Comparison of ENCODE assay signal across 9 cellular contexts in the genomic region with DNA sequence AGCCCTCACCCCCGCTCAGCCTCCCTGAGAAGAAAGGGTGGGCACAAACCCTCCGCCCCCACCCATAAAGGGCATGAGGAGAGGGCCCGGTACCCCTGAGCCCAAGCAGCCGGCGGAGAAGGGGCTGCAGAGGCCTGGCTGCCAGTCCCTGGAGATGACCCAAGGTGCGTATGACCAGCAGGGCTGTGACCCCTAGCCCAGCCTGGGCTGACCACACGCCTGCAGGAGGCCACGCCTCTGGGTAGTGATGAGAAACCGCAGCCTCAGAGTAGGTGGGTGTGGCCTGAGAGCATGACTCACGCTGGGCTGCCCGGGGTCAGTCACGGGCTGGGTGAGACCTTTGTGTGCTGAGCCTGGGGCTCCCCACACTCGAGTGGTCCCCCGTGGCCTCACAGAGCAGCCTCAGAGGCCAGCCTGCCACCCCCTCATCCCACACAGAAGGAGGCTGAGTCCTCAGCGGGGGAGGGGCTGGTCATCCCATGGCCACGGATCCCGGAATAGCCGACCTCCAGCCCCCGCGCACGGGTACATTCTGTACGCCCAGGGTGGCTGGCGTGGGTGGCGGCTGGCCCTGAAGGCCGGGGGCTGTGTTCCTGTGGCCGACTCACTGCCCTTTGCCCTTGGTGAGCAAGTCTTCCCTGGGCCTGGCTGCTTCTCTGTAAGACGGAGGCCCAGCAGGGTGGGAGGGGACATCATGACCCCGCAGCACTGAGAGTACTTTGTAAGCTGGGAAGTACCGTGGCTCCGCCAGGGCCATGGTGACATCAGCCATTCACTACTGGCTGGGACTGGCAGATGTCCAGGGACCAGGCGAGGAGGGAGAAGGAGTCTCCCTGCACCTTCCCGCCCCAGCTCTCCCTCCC.
A peak's percentile ranks its signal among the peaks of the same experiment; 100 is the strongest.
DNase-seq lines count a peak whose midpoint lies in the region; ATAC-seq, FAIRE-seq and TF ChIP-seq lines count a peak whose summit lies in the region.
"Had no signal": no experiment of that assay in that cellular context is flagged by ENCODE, and none has a peak within 500 bp of the region (broad histone marks: within the 10 kb centered on the region; RNA-seq: fewer than 3 reads in every experiment).

No MANE protein-coding gene starts in this region.

- no peak overlapping the region for H4K91ac ChIP-seq in H1 (replicated peaks; ENCODE audit: insufficient read length, low read length)

- H2BK120ac ChIP-seq in H1 (replicated peaks; ENCODE audit: low read depth, low read length), result no peak overlapping the region

- H3K18ac ChIP-seq in H1 (ENCODE audit: extremely low read depth, low read length), result no peak overlapping the region; the same call in 1 of the 2 replicates

- H2AK5ac ChIP-seq in H1 (ENCODE audit: low read depth, low read length), result no peak overlapping the region

- WGBS in H1 (ENCODE audit: extremely low coverage in 1 of 2, insufficient coverage in 1 of 2, insufficient read length in 1 of 2, insufficient replicate concordance in 2 of 2, low coverage in 1 of 2, low lambda C conversion rate in 2 of 2, missing lambda C conversion rate in 1 of 2), 2 experiments, result 86% methylated on average over 25 of the region's 32 CpGs; no CpG with 5 or more reads in 1 of the 2 experiments
- 10% methylated on average over 6 of the region's 32 CpGs for WGBS in suprapubic skin

- H3K79me2 ChIP-seq in H1 (ENCODE audit: control insufficient read depth in 1 of 2, insufficient read depth in 2 of 2, low read length in 2 of 2), result no peaks in the 10 kb centered on the region

- no peak overlapping the region for H2BK15ac ChIP-seq in H1 (ENCODE audit: low read length)

- TF ChIP-seq CTCF in H1 (IDR thresholded peaks at IDR 0.05; ENCODE audit: control extremely low read depth in 1 of 3, insufficient read depth in 1 of 3, low read depth in 1 of 3, low read length in 3 of 3) (no peak), suprapubic skin (IDR thresholded peaks at IDR 0.05) (no peak), GM20000 (IDR thresholded peaks at IDR 0.05; ENCODE audit: extremely low read depth, missing control alignments) (no peak)

- TF ChIP-seq POLR2A in H1 (IDR thresholded peaks at IDR 0.05; ENCODE audit: control extremely low read depth in 1 of 2, low read depth in 2 of 2, low read length in 2 of 2) (no peak), suprapubic skin (IDR thresholded peaks at IDR 0.05) (no peak)

- H3K27me3 ChIP-seq in H1 (replicated peaks in 1 of 4; ENCODE audit: control insufficient read depth in 3 of 4, extremely low read depth in 1 of 4, insufficient read depth in 3 of 4, low read length in 3 of 4) (no peaks in the 10 kb centered on the region; a peak in 2 of 7 replicates), suprapubic skin (peaks cover 4% of the 10 kb centered on the region)

- H3K4me3 ChIP-seq in H1 (ENCODE audit: extremely low read depth in 1 of 4, insufficient read depth in 2 of 4, low read depth in 3 of 4, low read length in 4 of 4) (no peak overlapping the region), suprapubic skin (no peak overlapping the region)

- no peak overlapping the region for H3K4me2 ChIP-seq in H1 (ENCODE audit: insufficient read depth in 1 of 2, low read depth in 2 of 2, low read length in 2 of 2)

- peaks cover 0 to 4% (median 0%) of the 10 kb centered on the region in 9 donors for H3K9me3 Mint-ChIP-seq in naive thymus-derived CD8-positive, alpha-beta T cell
- H3K9me3 Mint-ChIP-seq: CD8-positive, alpha-beta T cell had no signal

- no peak overlapping the region for H3K27ac ChIP-seq in H1 (ENCODE audit: low read depth, low read length)
- peak overlapping the region; percentile 76 for H3K27ac ChIP-seq in suprapubic skin

- TF ChIP-seq EP300 in H1 (IDR thresholded peaks at IDR 0.05; ENCODE audit: borderline replicate concordance in 1 of 2, low read depth in 2 of 2, low read length in 2 of 2), result no peak
- TF ChIP-seq EP300 in suprapubic skin (IDR thresholded peaks at IDR 0.05), result peak; percentile 43

- no peak for ATAC-seq in naive thymus-derived CD8-positive, alpha-beta T cell
- ATAC-seq: CD8-positive, alpha-beta T cell had no signal

- DNase-seq in NCI-H82 (lab: John Stamatoyannopoulos, UW), result peak; percentile 23
- DNase-seq in NCI-H82 treated with DMSO at 0.1 percent for 48 hours (lab: John Stamatoyannopoulos, UW; ENCODE audit: unreplicated experiment), result no peak
- DNase-seq in RKO (ENCODE audit: low spot score), result peak; percentile 88
- DNase-seq in H1 (ENCODE audit: low read depth in 1 of 2, low spot score in 2 of 2), result no peak
- DNase-seq in medulla oblongata (ENCODE audit: extremely low spot score), result peak; percentile 97
- peak; percentile 84 to 90 for DNase-seq in suprapubic skin (ENCODE audit: low spot score in 2 of 2)
- DNase-seq in naive thymus-derived CD8-positive, alpha-beta T cell, result no peak
- DNase-seq in GM20000 (ENCODE audit: low spot score), result no peak

- no peaks in the 10 kb centered on the region for H3K79me1 ChIP-seq in H1 (ENCODE audit: low read depth, low read length)

- no peaks in the 10 kb centered on the region for H4K20me1 ChIP-seq in H1 (replicated peaks in 1 of 2; ENCODE audit: control insufficient read depth in 1 of 2, insufficient read depth in 2 of 2, low read length in 2 of 2)

- peaks cover 6 to 58% (median 16%) of the 10 kb centered on the region in 5 donors for H3K27me3 Mint-ChIP-seq in naive thymus-derived CD8-positive, alpha-beta T cell

- no peaks in the 10 kb centered on the region for H3K23me2 ChIP-seq in H1 (ENCODE audit: low read depth, low read length)

- H3K56ac ChIP-seq in H1 (replicated peaks; ENCODE audit: insufficient read length, low read depth, low read length), result no peak overlapping the region

- no peak overlapping the region for H2BK20ac ChIP-seq in H1 (ENCODE audit: low read length)

- H3K36me3 ChIP-seq in H1 (ENCODE audit: control insufficient read depth in 2 of 4, insufficient read depth in 4 of 4, low read length in 3 of 4) (no peaks in the 10 kb centered on the region), suprapubic skin (no peaks in the 10 kb centered on the region)

- POLR2A ChIA-PET in H1 (lab: Charles Lee; ENCODE audit: partially characterized antibody), result no interaction called here
- POLR2A ChIA-PET in naive thymus-derived CD8-positive, alpha-beta T cell (lab: Charles Lee), result no interaction called here

- H3K9ac ChIP-seq in H1 (replicated peaks in 1 of 4; ENCODE audit: extremely low read depth in 1 of 4, low read depth in 3 of 4, low read length in 3 of 4), result no peak overlapping the region

- H3K14ac ChIP-seq in H1 (ENCODE audit: insufficient read length), result no peak overlapping the region

- no peaks in the 10 kb centered on the region for H3K4me1 Mint-ChIP-seq in naive thymus-derived CD8-positive, alpha-beta T cell

- H2AFZ ChIP-seq in H1 (ENCODE audit: low read length), result no peak overlapping the region; the same call in 1 of the 2 replicates

- H2BK5ac ChIP-seq in H1 (ENCODE audit: low read depth, low read length), result no peak overlapping the region

- H3K23ac ChIP-seq in H1 (ENCODE audit: insufficient read length), result no peak overlapping the region

- no peak overlapping the region for H3K27ac Mint-ChIP-seq in naive thymus-derived CD8-positive, alpha-beta T cell
- H3K27ac Mint-ChIP-seq: CD8-positive, alpha-beta T cell had no signal

- FAIRE-seq in H1 (lab: Jason Lieb, UNC), result no peak

- CTCF ChIA-PET in H1 (lab: Charles Lee; ENCODE audit: partially characterized antibody), result no interaction called here

- H3K9me3 ChIP-seq in H1 (ENCODE audit: insufficient read depth in 2 of 2, low read depth in 1 of 2, low read length in 1 of 2) (no peaks in the 10 kb centered on the region; a peak in 1 of 4 replicates), suprapubic skin (no peaks in the 10 kb centered on the region)

- peak overlapping the region; percentile 13 for H4K5ac ChIP-seq in H1 (ENCODE audit: insufficient read length, low read depth, low read length)

- no peaks in the 10 kb centered on the region for H3K36me3 Mint-ChIP-seq in naive thymus-derived CD8-positive, alpha-beta T cell
- H3K36me3 Mint-ChIP-seq: CD8-positive, alpha-beta T cell had no signal

- no peak overlapping the region for H2BK12ac ChIP-seq in H1 (ENCODE audit: low read depth, low read length)

- no peak for TF ChIP-seq RAD21 in H1 (IDR thresholded peaks at IDR 0.05 in 1 of 2, conservative IDR thresholded peaks at IDR 0.05 in 1 of 2; ENCODE audit: low read depth in 2 of 2, low read length in 2 of 2)

- H3K4ac ChIP-seq in H1 (replicated peaks; ENCODE audit: insufficient read length, low read depth, low read length), result no peak overlapping the region

- H3K4me1 ChIP-seq in H1 (replicated peaks in 1 of 4; ENCODE audit: control insufficient read depth in 3 of 4, insufficient read depth in 4 of 4, low read length in 3 of 4), result peaks cover 0 to 19% (median 0%) of the 10 kb centered on the region in 4 experiments; a peak in 4 of 7 replicates
- H3K4me1 ChIP-seq in suprapubic skin, result peaks cover 32% of the 10 kb centered on the region

- peak overlapping the region; percentile 75 for H4K8ac ChIP-seq in H1 (ENCODE audit: extremely low read depth, insufficient read depth, low read length)

- no peak overlapping the region for H3K4me3 Mint-ChIP-seq in naive thymus-derived CD8-positive, alpha-beta T cell
- H3K4me3 Mint-ChIP-seq: CD8-positive, alpha-beta T cell had no signal

TF ChIP-seq in H1, 55 proteins besides CTCF, POLR2A, EP300 and RAD21:
- TF ChIP-seq JUND (IDR thresholded peaks at IDR 0.05; ENCODE audit: low read length), result 0 out of 2 replicates have a peak, but pooled peaks have one; percentile 38
- TF ChIP-seq, protein P1, sequence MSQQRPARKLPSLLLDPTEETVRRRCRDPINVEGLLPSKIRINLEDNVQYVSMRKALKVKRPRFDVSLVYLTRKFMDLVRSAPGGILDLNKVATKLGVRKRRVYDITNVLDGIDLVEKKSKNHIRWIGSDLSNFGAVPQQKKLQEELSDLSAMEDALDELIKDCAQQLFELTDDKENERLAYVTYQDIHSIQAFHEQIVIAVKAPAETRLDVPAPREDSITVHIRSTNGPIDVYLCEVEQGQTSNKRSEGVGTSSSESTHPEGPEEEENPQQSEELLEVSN (IDR thresholded peaks at IDR 0.05), result no peak
- no peak for TF ChIP-seq PHF8 (conservative IDR thresholded peaks at IDR 0.05; ENCODE audit: low read depth, low read length)
TF ChIP-seq in H1: peak in this region for 1.

Comparison
In these comparisons a context has a peak if more than half of its experiments do, and no peak if none do; other contexts are left out.
1. DNase-seq: peak in NCI-H82 (single experiment), RKO (single experiment), medulla oblongata (single experiment) and suprapubic skin (2 of 2); none in NCI-H82 treated with DMSO at 0.1 percent for 48 hours (single experiment), H1 (0 of 2), naive thymus-derived CD8-positive, alpha-beta T cell (0 of 10) and GM20000 (single experiment).